In the genomic region with DNA sequence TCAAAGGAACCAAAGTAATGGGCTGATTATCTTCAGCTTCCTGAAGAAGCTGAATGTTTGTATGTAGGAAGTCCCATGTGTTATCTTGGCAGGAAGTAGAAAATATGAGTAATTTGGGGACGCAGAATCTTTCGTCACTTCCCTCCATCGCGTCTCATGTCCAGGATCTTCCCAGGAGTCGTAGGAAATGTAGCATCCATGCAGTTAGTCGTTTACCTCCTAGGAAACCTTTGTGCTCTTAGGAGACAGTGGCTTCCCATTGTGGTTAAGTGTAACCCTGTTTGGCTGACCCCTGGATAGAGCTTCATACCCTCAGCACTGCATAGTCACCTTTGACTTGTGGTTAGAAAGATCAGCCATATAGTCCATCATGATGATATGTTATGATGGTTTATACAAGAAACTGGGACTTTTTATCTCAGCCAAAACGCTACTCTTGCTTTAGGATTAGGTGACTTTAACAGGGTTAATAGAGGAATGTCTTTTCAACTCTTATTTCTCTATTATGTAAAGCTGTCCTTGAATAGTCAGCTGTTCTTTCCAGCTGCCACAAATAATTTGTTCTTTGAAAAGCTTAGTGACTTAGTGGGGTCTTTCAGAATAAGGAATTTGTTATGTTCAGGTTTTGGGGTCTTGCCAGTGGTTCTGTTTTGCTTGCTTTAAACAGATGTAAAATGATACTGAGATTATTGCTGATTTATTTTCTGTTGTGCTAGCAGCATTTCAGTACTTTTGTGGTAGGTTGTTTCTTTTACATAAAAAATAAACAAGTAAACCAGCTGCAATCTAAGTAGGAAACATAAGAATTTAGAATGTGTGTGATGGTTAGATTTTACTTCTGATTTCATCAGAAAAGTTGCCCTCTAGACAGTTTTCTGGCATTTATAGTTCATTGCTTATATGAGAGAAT, we compare ENCODE assay signal across 1 cellular context.
TF ChIP-seq lines count a peak whose summit lies in the region.

No MANE protein-coding gene starts in this region.

TF ChIP-seq in GM12878, 131 proteins besides CTCF, POLR2A, EP300 and RAD21 (continued from another document and continues in another):
- TF ChIP-seq, protein P1, sequence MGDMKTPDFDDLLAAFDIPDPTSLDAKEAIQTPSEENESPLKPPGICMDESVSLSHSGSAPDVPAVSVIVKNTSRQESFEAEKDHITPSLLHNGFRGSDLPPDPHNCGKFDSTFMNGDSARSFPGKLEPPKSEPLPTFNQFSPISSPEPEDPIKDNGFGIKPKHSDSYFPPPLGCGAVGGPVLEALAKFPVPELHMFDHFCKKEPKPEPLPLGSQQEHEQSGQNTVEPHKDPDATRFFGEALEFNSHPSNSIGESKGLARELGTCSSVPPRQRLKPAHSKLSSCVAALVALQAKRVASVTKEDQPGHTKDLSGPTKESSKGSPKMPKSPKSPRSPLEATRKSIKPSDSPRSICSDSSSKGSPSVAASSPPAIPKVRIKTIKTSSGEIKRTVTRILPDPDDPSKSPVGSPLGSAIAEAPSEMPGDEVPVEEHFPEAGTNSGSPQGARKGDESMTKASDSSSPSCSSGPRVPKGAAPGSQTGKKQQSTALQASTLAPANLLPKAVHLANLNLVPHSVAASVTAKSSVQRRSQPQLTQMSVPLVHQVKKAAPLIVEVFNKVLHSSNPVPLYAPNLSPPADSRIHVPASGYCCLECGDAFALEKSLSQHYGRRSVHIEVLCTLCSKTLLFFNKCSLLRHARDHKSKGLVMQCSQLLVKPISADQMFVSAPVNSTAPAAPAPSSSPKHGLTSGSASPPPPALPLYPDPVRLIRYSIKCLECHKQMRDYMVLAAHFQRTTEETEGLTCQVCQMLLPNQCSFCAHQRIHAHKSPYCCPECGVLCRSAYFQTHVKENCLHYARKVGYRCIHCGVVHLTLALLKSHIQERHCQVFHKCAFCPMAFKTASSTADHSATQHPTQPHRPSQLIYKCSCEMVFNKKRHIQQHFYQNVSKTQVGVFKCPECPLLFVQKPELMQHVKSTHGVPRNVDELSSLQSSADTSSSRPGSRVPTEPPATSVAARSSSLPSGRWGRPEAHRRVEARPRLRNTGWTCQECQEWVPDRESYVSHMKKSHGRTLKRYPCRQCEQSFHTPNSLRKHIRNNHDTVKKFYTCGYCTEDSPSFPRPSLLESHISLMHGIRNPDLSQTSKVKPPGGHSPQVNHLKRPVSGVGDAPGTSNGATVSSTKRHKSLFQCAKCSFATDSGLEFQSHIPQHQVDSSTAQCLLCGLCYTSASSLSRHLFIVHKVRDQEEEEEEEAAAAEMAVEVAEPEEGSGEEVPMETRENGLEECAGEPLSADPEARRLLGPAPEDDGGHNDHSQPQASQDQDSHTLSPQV (IDR thresholded peaks at IDR 0.05) = peak; percentile 44; the same call in 1 of the 2 replicates
- TF ChIP-seq SPI1 (IDR thresholded peaks at IDR 0.05; ENCODE audit: borderline replicate concordance, insufficient read depth, low read depth, low read length) (peak; percentile 40; the same call in 1 of the 2 replicates), BHLHE40 (IDR thresholded peaks at IDR 0.05; ENCODE audit: borderline replicate concordance in 1 of 2, low read depth in 2 of 2, low read length in 1 of 2) (0 out of 4 replicates have a peak, but pooled peaks of 1 of the 2 experiments have one; percentile 33), POLR2AphosphoS5 (IDR thresholded peaks at IDR 0.05; ENCODE audit: low read length) (peak; percentile 80), ETV6 (conservative IDR thresholded peaks at IDR 0.05 in 1 of 2, IDR thresholded peaks at IDR 0.05 in 1 of 2; ENCODE audit: borderline replicate concordance in 1 of 2, low read depth in 1 of 2) (peak in 1 of 2 experiments; percentile 95; a peak in 2 of 4 replicates), TBL1XR1 (IDR thresholded peaks at IDR 0.05; ENCODE audit: low read depth, low read length) (no peak), LARP7 (IDR thresholded peaks at IDR 0.05) (no peak), HDAC6 (IDR thresholded peaks at IDR 0.05; ENCODE audit: unreplicated experiment) (no peak), TAF1 (IDR thresholded peaks at IDR 0.05; ENCODE audit: borderline replicate concordance, low read depth, low read length) (no peak), YBX1 (IDR thresholded peaks at IDR 0.05) (no peak), EED (IDR thresholded peaks at IDR 0.05; ENCODE audit: low read depth) (peak; percentile 86), SUPT20H (IDR thresholded peaks at IDR 0.05; ENCODE audit: borderline replicate concordance, control insufficient read depth, low read depth, low read length) (no peak), NFXL1 (IDR thresholded peaks at IDR 0.05; ENCODE audit: borderline replicate concordance) (no peak), ESRRA (IDR thresholded peaks at IDR 0.05; ENCODE audit: low read length) (no peak), ATF7 (IDR thresholded peaks at IDR 0.05; ENCODE audit: low read depth) (peak; percentile 69), CBX5 (IDR thresholded peaks at IDR 0.05; ENCODE audit: low read depth) (no peak), NFYA (IDR thresholded peaks at IDR 0.05; ENCODE audit: borderline replicate concordance, low read depth, low read length) (no peak), FOXK2 (IDR thresholded peaks at IDR 0.05) (no peak), GATAD2B (conservative IDR thresholded peaks at IDR 0.05; ENCODE audit: low read depth) (no peak), ZSCAN29 (IDR thresholded peaks at IDR 0.05) (no peak), CBX3 (IDR thresholded peaks at IDR 0.05; ENCODE audit: borderline replicate concordance, low read depth) (no peak), TARDBP (IDR thresholded peaks at IDR 0.05; ENCODE audit: borderline replicate concordance) (no peak), IRF4 (IDR thresholded peaks at IDR 0.05; ENCODE audit: low read depth, low read length) (no peak), TCF7 (IDR thresholded peaks at IDR 0.05; ENCODE audit: borderline replicate concordance) (no peak), EGR1 (IDR thresholded peaks at IDR 0.05; ENCODE audit: borderline replicate concordance in 1 of 2, low read depth in 2 of 2, low read length in 2 of 2) (no peak), POLR2AphosphoS2 (IDR thresholded peaks at IDR 0.05; ENCODE audit: low read depth, low read length) (no peak)
- TF ChIP-seq, protein P2, sequence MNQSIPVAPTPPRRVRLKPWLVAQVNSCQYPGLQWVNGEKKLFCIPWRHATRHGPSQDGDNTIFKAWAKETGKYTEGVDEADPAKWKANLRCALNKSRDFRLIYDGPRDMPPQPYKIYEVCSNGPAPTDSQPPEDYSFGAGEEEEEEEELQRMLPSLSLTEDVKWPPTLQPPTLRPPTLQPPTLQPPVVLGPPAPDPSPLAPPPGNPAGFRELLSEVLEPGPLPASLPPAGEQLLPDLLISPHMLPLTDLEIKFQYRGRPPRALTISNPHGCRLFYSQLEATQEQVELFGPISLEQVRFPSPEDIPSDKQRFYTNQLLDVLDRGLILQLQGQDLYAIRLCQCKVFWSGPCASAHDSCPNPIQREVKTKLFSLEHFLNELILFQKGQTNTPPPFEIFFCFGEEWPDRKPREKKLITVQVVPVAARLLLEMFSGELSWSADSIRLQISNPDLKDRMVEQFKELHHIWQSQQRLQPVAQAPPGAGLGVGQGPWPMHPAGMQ (IDR thresholded peaks at IDR 0.05; ENCODE audit: borderline replicate concordance) = no peak
- TF ChIP-seq, protein P3, sequence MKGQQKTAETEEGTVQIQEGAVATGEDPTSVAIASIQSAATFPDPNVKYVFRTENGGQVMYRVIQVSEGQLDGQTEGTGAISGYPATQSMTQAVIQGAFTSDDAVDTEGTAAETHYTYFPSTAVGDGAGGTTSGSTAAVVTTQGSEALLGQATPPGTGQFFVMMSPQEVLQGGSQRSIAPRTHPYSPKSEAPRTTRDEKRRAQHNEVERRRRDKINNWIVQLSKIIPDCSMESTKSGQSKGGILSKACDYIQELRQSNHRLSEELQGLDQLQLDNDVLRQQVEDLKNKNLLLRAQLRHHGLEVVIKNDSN (IDR thresholded peaks at IDR 0.05; ENCODE audit: borderline replicate concordance, extremely low read length, insufficient read depth, low read depth, low read length) = no peak
- TF ChIP-seq, protein P4, sequence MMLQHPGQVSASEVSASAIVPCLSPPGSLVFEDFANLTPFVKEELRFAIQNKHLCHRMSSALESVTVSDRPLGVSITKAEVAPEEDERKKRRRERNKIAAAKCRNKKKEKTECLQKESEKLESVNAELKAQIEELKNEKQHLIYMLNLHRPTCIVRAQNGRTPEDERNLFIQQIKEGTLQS (IDR thresholded peaks at IDR 0.05; ENCODE audit: borderline replicate concordance, extremely low read depth, low read depth, low read length) = no peak
- TF ChIP-seq, protein P5, sequence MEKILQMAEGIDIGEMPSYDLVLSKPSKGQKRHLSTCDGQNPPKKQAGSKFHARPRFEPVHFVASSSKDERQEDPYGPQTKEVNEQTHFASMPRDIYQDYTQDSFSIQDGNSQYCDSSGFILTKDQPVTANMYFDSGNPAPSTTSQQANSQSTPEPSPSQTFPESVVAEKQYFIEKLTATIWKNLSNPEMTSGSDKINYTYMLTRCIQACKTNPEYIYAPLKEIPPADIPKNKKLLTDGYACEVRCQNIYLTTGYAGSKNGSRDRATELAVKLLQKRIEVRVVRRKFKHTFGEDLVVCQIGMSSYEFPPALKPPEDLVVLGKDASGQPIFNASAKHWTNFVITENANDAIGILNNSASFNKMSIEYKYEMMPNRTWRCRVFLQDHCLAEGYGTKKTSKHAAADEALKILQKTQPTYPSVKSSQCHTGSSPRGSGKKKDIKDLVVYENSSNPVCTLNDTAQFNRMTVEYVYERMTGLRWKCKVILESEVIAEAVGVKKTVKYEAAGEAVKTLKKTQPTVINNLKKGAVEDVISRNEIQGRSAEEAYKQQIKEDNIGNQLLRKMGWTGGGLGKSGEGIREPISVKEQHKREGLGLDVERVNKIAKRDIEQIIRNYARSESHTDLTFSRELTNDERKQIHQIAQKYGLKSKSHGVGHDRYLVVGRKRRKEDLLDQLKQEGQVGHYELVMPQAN (conservative IDR thresholded peaks at IDR 0.05) = no peak
- TF ChIP-seq, protein P6, sequence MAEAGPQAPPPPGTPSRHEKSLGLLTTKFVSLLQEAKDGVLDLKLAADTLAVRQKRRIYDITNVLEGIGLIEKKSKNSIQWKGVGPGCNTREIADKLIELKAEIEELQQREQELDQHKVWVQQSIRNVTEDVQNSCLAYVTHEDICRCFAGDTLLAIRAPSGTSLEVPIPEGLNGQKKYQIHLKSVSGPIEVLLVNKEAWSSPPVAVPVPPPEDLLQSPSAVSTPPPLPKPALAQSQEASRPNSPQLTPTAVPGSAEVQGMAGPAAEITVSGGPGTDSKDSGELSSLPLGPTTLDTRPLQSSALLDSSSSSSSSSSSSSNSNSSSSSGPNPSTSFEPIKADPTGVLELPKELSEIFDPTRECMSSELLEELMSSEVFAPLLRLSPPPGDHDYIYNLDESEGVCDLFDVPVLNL (IDR thresholded peaks at IDR 0.05; ENCODE audit: low read depth, low read length) = no peak
- TF ChIP-seq, protein P7, sequence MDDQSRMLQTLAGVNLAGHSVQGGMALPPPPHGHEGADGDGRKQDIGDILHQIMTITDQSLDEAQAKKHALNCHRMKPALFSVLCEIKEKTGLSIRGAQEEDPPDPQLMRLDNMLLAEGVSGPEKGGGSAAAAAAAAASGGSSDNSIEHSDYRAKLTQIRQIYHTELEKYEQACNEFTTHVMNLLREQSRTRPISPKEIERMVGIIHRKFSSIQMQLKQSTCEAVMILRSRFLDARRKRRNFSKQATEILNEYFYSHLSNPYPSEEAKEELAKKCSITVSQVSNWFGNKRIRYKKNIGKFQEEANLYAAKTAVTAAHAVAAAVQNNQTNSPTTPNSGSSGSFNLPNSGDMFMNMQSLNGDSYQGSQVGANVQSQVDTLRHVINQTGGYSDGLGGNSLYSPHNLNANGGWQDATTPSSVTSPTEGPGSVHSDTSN (IDR thresholded peaks at IDR 0.05; ENCODE audit: insufficient replicate concordance, low read depth, low read length) = no peak
- TF ChIP-seq, protein P8, sequence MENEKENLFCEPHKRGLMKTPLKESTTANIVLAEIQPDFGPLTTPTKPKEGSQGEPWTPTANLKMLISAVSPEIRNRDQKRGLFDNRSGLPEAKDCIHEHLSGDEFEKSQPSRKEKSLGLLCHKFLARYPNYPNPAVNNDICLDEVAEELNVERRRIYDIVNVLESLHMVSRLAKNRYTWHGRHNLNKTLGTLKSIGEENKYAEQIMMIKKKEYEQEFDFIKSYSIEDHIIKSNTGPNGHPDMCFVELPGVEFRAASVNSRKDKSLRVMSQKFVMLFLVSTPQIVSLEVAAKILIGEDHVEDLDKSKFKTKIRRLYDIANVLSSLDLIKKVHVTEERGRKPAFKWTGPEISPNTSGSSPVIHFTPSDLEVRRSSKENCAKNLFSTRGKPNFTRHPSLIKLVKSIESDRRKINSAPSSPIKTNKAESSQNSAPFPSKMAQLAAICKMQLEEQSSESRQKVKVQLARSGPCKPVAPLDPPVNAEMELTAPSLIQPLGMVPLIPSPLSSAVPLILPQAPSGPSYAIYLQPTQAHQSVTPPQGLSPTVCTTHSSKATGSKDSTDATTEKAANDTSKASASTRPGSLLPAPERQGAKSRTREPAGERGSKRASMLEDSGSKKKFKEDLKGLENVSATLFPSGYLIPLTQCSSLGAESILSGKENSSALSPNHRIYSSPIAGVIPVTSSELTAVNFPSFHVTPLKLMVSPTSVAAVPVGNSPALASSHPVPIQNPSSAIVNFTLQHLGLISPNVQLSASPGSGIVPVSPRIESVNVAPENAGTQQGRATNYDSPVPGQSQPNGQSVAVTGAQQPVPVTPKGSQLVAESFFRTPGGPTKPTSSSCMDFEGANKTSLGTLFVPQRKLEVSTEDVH (IDR thresholded peaks at IDR 0.05; ENCODE audit: low read depth, partially characterized antibody) = no peak
- TF ChIP-seq, protein P9, sequence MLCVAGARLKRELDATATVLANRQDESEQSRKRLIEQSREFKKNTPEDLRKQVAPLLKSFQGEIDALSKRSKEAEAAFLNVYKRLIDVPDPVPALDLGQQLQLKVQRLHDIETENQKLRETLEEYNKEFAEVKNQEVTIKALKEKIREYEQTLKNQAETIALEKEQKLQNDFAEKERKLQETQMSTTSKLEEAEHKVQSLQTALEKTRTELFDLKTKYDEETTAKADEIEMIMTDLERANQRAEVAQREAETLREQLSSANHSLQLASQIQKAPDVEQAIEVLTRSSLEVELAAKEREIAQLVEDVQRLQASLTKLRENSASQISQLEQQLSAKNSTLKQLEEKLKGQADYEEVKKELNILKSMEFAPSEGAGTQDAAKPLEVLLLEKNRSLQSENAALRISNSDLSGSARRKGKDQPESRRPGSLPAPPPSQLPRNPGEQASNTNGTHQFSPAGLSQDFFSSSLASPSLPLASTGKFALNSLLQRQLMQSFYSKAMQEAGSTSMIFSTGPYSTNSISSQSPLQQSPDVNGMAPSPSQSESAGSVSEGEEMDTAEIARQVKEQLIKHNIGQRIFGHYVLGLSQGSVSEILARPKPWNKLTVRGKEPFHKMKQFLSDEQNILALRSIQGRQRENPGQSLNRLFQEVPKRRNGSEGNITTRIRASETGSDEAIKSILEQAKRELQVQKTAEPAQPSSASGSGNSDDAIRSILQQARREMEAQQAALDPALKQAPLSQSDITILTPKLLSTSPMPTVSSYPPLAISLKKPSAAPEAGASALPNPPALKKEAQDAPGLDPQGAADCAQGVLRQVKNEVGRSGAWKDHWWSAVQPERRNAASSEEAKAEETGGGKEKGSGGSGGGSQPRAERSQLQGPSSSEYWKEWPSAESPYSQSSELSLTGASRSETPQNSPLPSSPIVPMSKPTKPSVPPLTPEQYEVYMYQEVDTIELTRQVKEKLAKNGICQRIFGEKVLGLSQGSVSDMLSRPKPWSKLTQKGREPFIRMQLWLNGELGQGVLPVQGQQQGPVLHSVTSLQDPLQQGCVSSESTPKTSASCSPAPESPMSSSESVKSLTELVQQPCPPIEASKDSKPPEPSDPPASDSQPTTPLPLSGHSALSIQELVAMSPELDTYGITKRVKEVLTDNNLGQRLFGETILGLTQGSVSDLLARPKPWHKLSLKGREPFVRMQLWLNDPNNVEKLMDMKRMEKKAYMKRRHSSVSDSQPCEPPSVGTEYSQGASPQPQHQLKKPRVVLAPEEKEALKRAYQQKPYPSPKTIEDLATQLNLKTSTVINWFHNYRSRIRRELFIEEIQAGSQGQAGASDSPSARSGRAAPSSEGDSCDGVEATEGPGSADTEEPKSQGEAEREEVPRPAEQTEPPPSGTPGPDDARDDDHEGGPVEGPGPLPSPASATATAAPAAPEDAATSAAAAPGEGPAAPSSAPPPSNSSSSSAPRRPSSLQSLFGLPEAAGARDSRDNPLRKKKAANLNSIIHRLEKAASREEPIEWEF (IDR thresholded peaks at IDR 0.05; ENCODE audit: insufficient replicate concordance, low read depth, low read length) = no peak
